11 cellular contexts compared by ENCODE assay signal in genomic region chr1:248842781-248843331, GRCh38. TPM values are rescaled to one million over a fixed set of nuclear protein-coding genes. Genes with fewer than 3 reads are reported as not detected.
DNase-seq lines count a peak whose midpoint lies in the region; ATAC-seq and TF ChIP-seq lines count a peak whose summit lies in the region.
"Had no signal": no experiment of that assay in that cellular context is flagged by ENCODE, and none has a peak within 500 bp of the region (broad histone marks: within the 10 kb centered on the region; RNA-seq: fewer than 3 reads in every experiment).

No MANE protein-coding gene starts in this region.

- no peak for ATAC-seq in GM18505 (IDR thresholded peaks at IDR 0.05; ENCODE audit: unreplicated experiment)
- ATAC-seq in GM21529 (IDR thresholded peaks at IDR 0.05; ENCODE audit: unreplicated experiment) = peak; percentile 22
- ATAC-seq in activated B cell treated with CpG ODN at 0.5 μM for 24 hours (ENCODE audit: low read depth) = no peak
- ATAC-seq in HG03571 (IDR thresholded peaks at IDR 0.05; ENCODE audit: unreplicated experiment) = no peak
- ATAC-seq: activated CD8-positive, alpha-beta T cell treated with anti-CD3 and anti-CD28 coated beads, Interleukin-2, amount 10 ng/mL, durations not matched to agents 7 days and 5 days had no signal

- no peaks in the 10 kb centered on the region for H4K20me1 ChIP-seq in OCI-LY7 (ENCODE audit: insufficient read depth, low read length)

- H3K27ac ChIP-seq in OCI-LY7 (ENCODE audit: low read depth, low read length, poor library complexity, severe bottlenecking) = no peak overlapping the region

- peak overlapping the region; percentile 44 for H3K27ac Mint-ChIP-seq in activated B cell treated with CpG ODN at 0.5 μM for 24 hours

- BruUV-seq in OCI-LY7 (replicated peaks; lab: Mats Ljungman, UMichigan) = no TSS peak

- H3K4me1 Mint-ChIP-seq in activated B cell treated with CpG ODN at 0.5 μM for 24 hours = peaks cover 44% of the 10 kb centered on the region

- intact Hi-C loops in activated B cell treated with CpG ODN at 0.5 μM for 24 hours (cut with micrococcal nuclease) = no loop called here
- intact Hi-C loops in OCI-LY7 (cut with micrococcal nuclease; ENCODE audit: unreplicated experiment) = no loop called here

- TF ChIP-seq CTCF in activated B cell treated with CpG ODN at 0.5 μM for 24 hours (IDR thresholded peaks at IDR 0.05) = no peak
- TF ChIP-seq CTCF in OCI-LY7 (conservative IDR thresholded peaks at IDR 0.05; ENCODE audit: low read length) = no peak

- H3K9me3 Mint-ChIP-seq in activated B cell treated with CpG ODN at 0.5 μM for 24 hours = no peaks in the 10 kb centered on the region

- DNase-seq in activated B cell treated with CpG ODN at 0.5 μM for 24 hours = no peak
- no peak for DNase-seq in C1 segment of cervical spinal cord (lab: John Stamatoyannopoulos, UW)
- DNase-seq in OCI-LY7 (ENCODE audit: low spot score) = no peak
- DNase-seq in A172 (ENCODE audit: low spot score) = no peak
- DNase-seq: activated CD8-positive, alpha-beta T cell treated with anti-CD3 and anti-CD28 coated beads, Interleukin-2, amount 10 ng/mL, durations not matched to agents 7 days and 5 days; DMS79; NCI-H774 had no signal

- peaks cover 16% of the 10 kb centered on the region for H3K79me2 ChIP-seq in OCI-LY7 (ENCODE audit: insufficient read depth, low read depth, low read length)

- CTCF ChIA-PET in activated B cell treated with CpG ODN at 0.5 μM for 24 hours (lab: Charles Lee) = interaction anchor here (2.1 kb wide), 1 partner anchor 16 kb away, joined by 16 read pairs; the partner anchor contains the start of gene ZNF692
- CTCF ChIA-PET in OCI-LY7 (lab: Charles Lee; ENCODE audit: unreplicated experiment) = no interaction called here

- peaks cover 46% of the 10 kb centered on the region for H3K36me3 Mint-ChIP-seq in activated B cell treated with CpG ODN at 0.5 μM for 24 hours (ENCODE audit: low read depth)

- H3K27me3 Mint-ChIP-seq in activated B cell treated with CpG ODN at 0.5 μM for 24 hours = no peaks in the 10 kb centered on the region

- POLR2A ChIA-PET in activated B cell treated with CpG ODN at 0.5 μM for 24 hours (lab: Charles Lee) (interaction anchor here (0.8 to 2.7 kb wide), 2 partner anchors 10 to 16 kb away, joined by 3 to 19 read pairs; partner anchors contain the start of gene ZNF692), OCI-LY7 (lab: Charles Lee) (interaction anchor here (0.9 to 1.9 kb wide), 2 partner anchors 8 to 17 kb away, joined by 4 to 7 read pairs; partner anchors contain the start of gene SH3BP5L)

- H3K4me2 ChIP-seq in skeletal muscle satellite cell (ENCODE audit: low read length) (no peak overlapping the region), OCI-LY7 (ENCODE audit: low read length) (no peak overlapping the region)

- H2AFZ ChIP-seq in OCI-LY7 (ENCODE audit: low read length) = no peak overlapping the region

- H3K9ac ChIP-seq in skeletal muscle satellite cell (ENCODE audit: low read depth, low read length) = peak overlapping the region; percentile 56

- no peaks in the 10 kb centered on the region for H3K9me3 ChIP-seq in skeletal muscle satellite cell (replicated peaks; ENCODE audit: low read length)
- no peaks in the 10 kb centered on the region for H3K9me3 ChIP-seq in OCI-LY7 (ENCODE audit: low read length)

- H3K4me3 ChIP-seq in skeletal muscle satellite cell (ENCODE audit: low read length) (no peak overlapping the region), OCI-LY7 (ENCODE audit: low read depth, low read length, poor library complexity, severe bottlenecking) (no peak overlapping the region)

- peaks cover 18% of the 10 kb centered on the region for H3K4me1 ChIP-seq in skeletal muscle satellite cell (ENCODE audit: control insufficient read depth, insufficient read depth, low read length)
- peaks cover 8% of the 10 kb centered on the region for H3K4me1 ChIP-seq in OCI-LY7 (ENCODE audit: insufficient read depth, low read length, poor library complexity, severe bottlenecking)

- H3K27me3 ChIP-seq in skeletal muscle satellite cell (ENCODE audit: control insufficient read depth, insufficient read depth, low read length) = no peaks in the 10 kb centered on the region

- peak; percentile 31 for TF ChIP-seq POLR2A in GM18505 (IDR thresholded peaks at IDR 0.05; ENCODE audit: borderline replicate concordance, extremely low read depth, insufficient read depth, insufficient read length)

- H3K36me3 ChIP-seq in skeletal muscle satellite cell (ENCODE audit: insufficient read depth, low read length) (peaks cover 27% of the 10 kb centered on the region), OCI-LY7 (ENCODE audit: insufficient read depth, low read length) (peaks cover 48% of the 10 kb centered on the region)

- H3K9me2 ChIP-seq in OCI-LY7 (ENCODE audit: insufficient read depth, low read length) = no peaks in the 10 kb centered on the region

- H3K4me3 Mint-ChIP-seq in activated B cell treated with CpG ODN at 0.5 μM for 24 hours = no peak overlapping the region
- H3K4me3 Mint-ChIP-seq: activated CD8-positive, alpha-beta T cell treated with anti-CD3 and anti-CD28 coated beads, Interleukin-2, amount 10 ng/mL, durations not matched to agents 7 days and 5 days had no signal

RNA-seq across cellular contexts. Expression of gene ZNF672, which starts 4.8 kb away (rescaled TPM):
- total RNA-seq in activated B cell treated with CpG ODN at 0.5 μM for 24 hours = 47.0 and 52.2 TPM in 2 replicates
- 12.4 and 15.5 TPM in 2 replicates for total RNA-seq in skeletal muscle satellite cell (2012; rRNA removed)
- total RNA-seq in OCI-LY7 (2014; rRNA removed; shearing (Covaris generic)) = 45.7 and 56.1 TPM in 2 replicates
- total RNA-seq in OCI-LY7 (2022) = 50.0 and 52.7 TPM in 2 replicates
- 27.4 and 28.3 TPM in 2 replicates for total RNA-seq in A172 (2014; rRNA removed; shearing (Covaris generic))

RNA-seq across cellular contexts. Expression of gene ZNF692, which starts 16.0 kb away (rescaled TPM):
- total RNA-seq in activated B cell treated with CpG ODN at 0.5 μM for 24 hours (36.4 and 40.3 TPM in 2 replicates), OCI-LY7 (2022) (66.2 and 67.4 TPM in 2 replicates)
- total RNA-seq in skeletal muscle satellite cell (2012; rRNA removed) = 11.4 and 19.4 TPM in 2 replicates
- total RNA-seq in OCI-LY7 (2014; rRNA removed; shearing (Covaris generic)) = 49.7 and 65.0 TPM in 2 replicates
- total RNA-seq in A172 (2014; rRNA removed; shearing (Covaris generic)) = 15.0 and 26.1 TPM in 2 replicates

RNA-seq across cellular contexts. Expression of gene SH3BP5L, which starts 17.1 kb away (rescaled TPM):
- 26.3 and 27.3 TPM in 2 replicates for total RNA-seq in activated B cell treated with CpG ODN at 0.5 μM for 24 hours
- total RNA-seq in skeletal muscle satellite cell (2012; rRNA removed) = 19.0 and 27.3 TPM in 2 replicates
- total RNA-seq in OCI-LY7 (2014; rRNA removed; shearing (Covaris generic)) = 14.5 and 16.9 TPM in 2 replicates
- total RNA-seq in OCI-LY7 (2022) = 21.8 and 24.5 TPM in 2 replicates
- 41.0 and 47.1 TPM in 2 replicates for total RNA-seq in A172 (2014; rRNA removed; shearing (Covaris generic))
